ENCODE assay signal across 1 cellular context in genomic region chr22:37892566-37893338, GRCh38.
A peak's percentile ranks its signal among the peaks of the same experiment; 100 is the strongest.
TF ChIP-seq lines count a peak whose summit lies in the region.

No MANE protein-coding gene starts in this region.

TF ChIP-seq in HepG2, 621 proteins besides CTCF, POLR2A, EP300 and RAD21:
- TF ChIP-seq ZSCAN29 (CRISPR knock-in tag; conservative IDR thresholded peaks at IDR 0.05) (0 out of 2 replicates have a peak, but pooled peaks have one; percentile 20), CREBL2 (CRISPR knock-in tag; IDR thresholded peaks at IDR 0.05; ENCODE audit: borderline replicate concordance) (no peak), PRDM15 (CRISPR knock-in tag; IDR thresholded peaks at IDR 0.05) (no peak), ZNF660 (CRISPR knock-in tag; IDR thresholded peaks at IDR 0.05; ENCODE audit: borderline replicate concordance, low read depth) (no peak)
